Comparison of ENCODE assay signal across 1 cellular context in the genomic region with DNA sequence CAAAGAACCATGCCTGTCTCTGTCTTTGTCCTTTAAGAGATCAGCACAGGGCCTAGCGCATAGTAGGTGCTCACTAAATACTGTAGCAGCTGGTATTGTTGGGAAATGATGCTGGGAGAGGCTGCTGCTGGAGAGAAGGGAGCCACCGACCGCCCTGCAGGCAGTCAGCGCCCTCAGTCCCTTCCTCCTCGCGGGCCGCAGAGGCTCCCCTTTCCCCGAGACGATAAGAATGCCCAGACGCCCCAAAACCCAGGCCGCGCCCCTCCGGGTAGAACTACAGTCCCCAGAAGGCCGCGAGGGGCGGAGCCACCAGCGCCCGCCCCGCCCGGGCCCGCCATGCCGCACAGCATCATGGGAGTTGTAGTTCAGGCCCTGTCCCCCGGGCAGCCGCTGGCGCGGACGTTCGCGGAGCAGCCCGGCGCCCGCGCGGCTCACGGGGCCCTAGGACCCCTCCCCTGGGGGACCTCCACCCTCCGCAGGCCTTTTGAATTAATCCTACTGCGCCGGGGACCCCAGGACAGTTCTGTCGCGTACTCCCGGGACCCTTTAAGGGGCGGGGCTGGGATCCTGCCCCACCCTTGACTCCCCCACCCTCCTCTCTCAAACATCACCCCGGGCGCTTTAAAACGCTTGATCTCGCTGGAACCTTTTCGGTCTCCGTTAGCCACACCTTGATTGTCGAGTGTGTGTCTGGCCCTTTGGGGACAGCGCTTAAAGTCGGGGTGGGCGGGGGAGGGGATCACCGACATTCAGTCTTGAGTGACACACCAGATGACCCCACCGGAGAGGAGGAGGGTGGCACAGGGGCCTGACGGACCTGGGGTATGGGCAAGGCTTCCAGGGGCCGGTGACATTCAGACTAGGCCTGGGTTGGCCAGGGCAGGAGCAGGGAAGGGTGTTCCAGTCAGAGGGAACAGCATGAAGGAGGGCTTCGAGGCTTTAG.
TF ChIP-seq lines count a peak whose summit lies in the region.

No MANE protein-coding gene starts in this region.

TF ChIP-seq in HepG2, 621 proteins besides CTCF, POLR2A, EP300 and RAD21 (continued from another document and continues in another):
- TF ChIP-seq NFIC (IDR thresholded peaks at IDR 0.05; ENCODE audit: low read length) (no peak), FOXK1 (CRISPR knock-in tag; IDR thresholded peaks at IDR 0.05; ENCODE audit: borderline replicate concordance, low read depth) (no peak), NFIB (CRISPR knock-in tag; IDR thresholded peaks at IDR 0.05; ENCODE audit: borderline replicate concordance) (no peak), ZNF720 (CRISPR knock-in tag; IDR thresholded peaks at IDR 0.05) (no peak), CC2D1A (CRISPR knock-in tag; IDR thresholded peaks at IDR 0.05) (no peak), IRF2 (CRISPR knock-in tag; IDR thresholded peaks at IDR 0.05) (peak; percentile 65), ZNF747 (CRISPR knock-in tag; IDR thresholded peaks at IDR 0.05; ENCODE audit: borderline replicate concordance) (no peak), HNRNPLL (IDR thresholded peaks at IDR 0.05; ENCODE audit: low read depth, low read length, poor library complexity, severe bottlenecking) (no peak), FOXP1 (IDR thresholded peaks at IDR 0.05) (no peak), FOXP1 (CRISPR knock-in tag; IDR thresholded peaks at IDR 0.05) (no peak), HNRNPH1 (optimal IDR thresholded peaks at IDR 0.05; ENCODE audit: low read depth, low read length) (no peak), MZF1 (CRISPR knock-in tag; IDR thresholded peaks at IDR 0.05; ENCODE audit: borderline replicate concordance) (no peak), POLR2AphosphoS2 (IDR thresholded peaks at IDR 0.05; ENCODE audit: low read depth, low read length) (no peak), FLYWCH1 (CRISPR knock-in tag; IDR thresholded peaks at IDR 0.05) (no peak), DNMT1 (CRISPR knock-in tag; IDR thresholded peaks at IDR 0.05) (no peak), KAT8 (CRISPR knock-in tag; IDR thresholded peaks at IDR 0.05) (no peak), ZNF775 (CRISPR knock-in tag; IDR thresholded peaks at IDR 0.05; ENCODE audit: borderline replicate concordance) (no peak), NFKB2 (CRISPR knock-in tag; IDR thresholded peaks at IDR 0.05; ENCODE audit: borderline replicate concordance) (0 out of 2 replicates have a peak, but pooled peaks have one; percentile 29), TGIF2 (CRISPR knock-in tag; IDR thresholded peaks at IDR 0.05) (no peak), MIER2 (CRISPR knock-in tag; IDR thresholded peaks at IDR 0.05) (no peak), ZNF496 (CRISPR knock-in tag; IDR thresholded peaks at IDR 0.05; ENCODE audit: insufficient replicate concordance) (no peak), ZNF329 (CRISPR knock-in tag; IDR thresholded peaks at IDR 0.05; ENCODE audit: low read depth) (no peak), PHF20 (CRISPR knock-in tag; IDR thresholded peaks at IDR 0.05) (no peak), ZNF331 (CRISPR knock-in tag; IDR thresholded peaks at IDR 0.05) (peak; percentile 9; the same call in 1 of the 2 replicates), RAD51 (IDR thresholded peaks at IDR 0.05; ENCODE audit: borderline replicate concordance) (no peak), KDM3A (CRISPR knock-in tag; IDR thresholded peaks at IDR 0.05; ENCODE audit: low read depth) (0 out of 2 replicates have a peak, but pooled peaks have one; percentile 32), ZNF768 (CRISPR knock-in tag; IDR thresholded peaks at IDR 0.05) (no peak), ZNF451 (CRISPR knock-in tag; IDR thresholded peaks at IDR 0.05) (no peak)
- TF ChIP-seq, protein P1, sequence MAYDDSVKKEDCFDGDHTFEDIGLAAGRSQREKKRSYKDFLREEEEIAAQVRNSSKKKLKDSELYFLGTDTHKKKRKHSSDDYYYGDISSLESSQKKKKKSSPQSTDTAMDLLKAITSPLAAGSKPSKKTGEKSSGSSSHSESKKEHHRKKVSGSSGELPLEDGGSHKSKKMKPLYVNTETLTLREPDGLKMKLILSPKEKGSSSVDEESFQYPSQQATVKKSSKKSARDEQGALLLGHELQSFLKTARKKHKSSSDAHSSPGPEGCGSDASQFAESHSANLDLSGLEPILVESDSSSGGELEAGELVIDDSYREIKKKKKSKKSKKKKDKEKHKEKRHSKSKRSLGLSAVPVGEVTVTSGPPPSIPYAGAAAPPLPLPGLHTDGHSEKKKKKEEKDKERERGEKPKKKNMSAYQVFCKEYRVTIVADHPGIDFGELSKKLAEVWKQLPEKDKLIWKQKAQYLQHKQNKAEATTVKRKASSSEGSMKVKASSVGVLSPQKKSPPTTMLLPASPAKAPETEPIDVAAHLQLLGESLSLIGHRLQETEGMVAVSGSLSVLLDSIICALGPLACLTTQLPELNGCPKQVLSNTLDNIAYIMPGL (CRISPR knock-in tag; IDR thresholded peaks at IDR 0.05; ENCODE audit: borderline replicate concordance in 1 of 2, low read depth in 1 of 2), result no peak
- TF ChIP-seq, protein P2, sequence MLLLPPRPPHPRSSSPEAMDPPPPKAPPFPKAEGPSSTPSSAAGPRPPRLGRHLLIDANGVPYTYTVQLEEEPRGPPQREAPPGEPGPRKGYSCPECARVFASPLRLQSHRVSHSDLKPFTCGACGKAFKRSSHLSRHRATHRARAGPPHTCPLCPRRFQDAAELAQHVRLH (CRISPR knock-in tag; IDR thresholded peaks at IDR 0.05; ENCODE audit: borderline replicate concordance, low read depth), result peak; percentile 24; the same call in 1 of the 2 replicates
- TF ChIP-seq, protein P3, sequence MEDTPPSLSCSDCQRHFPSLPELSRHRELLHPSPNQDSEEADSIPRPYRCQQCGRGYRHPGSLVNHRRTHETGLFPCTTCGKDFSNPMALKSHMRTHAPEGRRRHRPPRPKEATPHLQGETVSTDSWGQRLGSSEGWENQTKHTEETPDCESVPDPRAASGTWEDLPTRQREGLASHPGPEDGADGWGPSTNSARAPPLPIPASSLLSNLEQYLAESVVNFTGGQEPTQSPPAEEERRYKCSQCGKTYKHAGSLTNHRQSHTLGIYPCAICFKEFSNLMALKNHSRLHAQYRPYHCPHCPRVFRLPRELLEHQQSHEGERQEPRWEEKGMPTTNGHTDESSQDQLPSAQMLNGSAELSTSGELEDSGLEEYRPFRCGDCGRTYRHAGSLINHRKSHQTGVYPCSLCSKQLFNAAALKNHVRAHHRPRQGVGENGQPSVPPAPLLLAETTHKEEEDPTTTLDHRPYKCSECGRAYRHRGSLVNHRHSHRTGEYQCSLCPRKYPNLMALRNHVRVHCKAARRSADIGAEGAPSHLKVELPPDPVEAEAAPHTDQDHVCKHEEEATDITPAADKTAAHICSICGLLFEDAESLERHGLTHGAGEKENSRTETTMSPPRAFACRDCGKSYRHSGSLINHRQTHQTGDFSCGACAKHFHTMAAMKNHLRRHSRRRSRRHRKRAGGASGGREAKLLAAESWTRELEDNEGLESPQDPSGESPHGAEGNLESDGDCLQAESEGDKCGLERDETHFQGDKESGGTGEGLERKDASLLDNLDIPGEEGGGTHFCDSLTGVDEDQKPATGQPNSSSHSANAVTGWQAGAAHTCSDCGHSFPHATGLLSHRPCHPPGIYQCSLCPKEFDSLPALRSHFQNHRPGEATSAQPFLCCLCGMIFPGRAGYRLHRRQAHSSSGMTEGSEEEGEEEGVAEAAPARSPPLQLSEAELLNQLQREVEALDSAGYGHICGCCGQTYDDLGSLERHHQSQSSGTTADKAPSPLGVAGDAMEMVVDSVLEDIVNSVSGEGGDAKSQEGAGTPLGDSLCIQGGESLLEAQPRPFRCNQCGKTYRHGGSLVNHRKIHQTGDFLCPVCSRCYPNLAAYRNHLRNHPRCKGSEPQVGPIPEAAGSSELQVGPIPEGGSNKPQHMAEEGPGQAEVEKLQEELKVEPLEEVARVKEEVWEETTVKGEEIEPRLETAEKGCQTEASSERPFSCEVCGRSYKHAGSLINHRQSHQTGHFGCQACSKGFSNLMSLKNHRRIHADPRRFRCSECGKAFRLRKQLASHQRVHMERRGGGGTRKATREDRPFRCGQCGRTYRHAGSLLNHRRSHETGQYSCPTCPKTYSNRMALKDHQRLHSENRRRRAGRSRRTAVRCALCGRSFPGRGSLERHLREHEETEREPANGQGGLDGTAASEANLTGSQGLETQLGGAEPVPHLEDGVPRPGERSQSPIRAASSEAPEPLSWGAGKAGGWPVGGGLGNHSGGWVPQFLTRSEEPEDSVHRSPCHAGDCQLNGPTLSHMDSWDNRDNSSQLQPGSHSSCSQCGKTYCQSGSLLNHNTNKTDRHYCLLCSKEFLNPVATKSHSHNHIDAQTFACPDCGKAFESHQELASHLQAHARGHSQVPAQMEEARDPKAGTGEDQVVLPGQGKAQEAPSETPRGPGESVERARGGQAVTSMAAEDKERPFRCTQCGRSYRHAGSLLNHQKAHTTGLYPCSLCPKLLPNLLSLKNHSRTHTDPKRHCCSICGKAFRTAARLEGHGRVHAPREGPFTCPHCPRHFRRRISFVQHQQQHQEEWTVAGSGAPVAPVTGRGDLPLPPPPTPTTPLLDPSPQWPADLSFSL (CRISPR knock-in tag; IDR thresholded peaks at IDR 0.05), result no peak
- TF ChIP-seq, protein P4, sequence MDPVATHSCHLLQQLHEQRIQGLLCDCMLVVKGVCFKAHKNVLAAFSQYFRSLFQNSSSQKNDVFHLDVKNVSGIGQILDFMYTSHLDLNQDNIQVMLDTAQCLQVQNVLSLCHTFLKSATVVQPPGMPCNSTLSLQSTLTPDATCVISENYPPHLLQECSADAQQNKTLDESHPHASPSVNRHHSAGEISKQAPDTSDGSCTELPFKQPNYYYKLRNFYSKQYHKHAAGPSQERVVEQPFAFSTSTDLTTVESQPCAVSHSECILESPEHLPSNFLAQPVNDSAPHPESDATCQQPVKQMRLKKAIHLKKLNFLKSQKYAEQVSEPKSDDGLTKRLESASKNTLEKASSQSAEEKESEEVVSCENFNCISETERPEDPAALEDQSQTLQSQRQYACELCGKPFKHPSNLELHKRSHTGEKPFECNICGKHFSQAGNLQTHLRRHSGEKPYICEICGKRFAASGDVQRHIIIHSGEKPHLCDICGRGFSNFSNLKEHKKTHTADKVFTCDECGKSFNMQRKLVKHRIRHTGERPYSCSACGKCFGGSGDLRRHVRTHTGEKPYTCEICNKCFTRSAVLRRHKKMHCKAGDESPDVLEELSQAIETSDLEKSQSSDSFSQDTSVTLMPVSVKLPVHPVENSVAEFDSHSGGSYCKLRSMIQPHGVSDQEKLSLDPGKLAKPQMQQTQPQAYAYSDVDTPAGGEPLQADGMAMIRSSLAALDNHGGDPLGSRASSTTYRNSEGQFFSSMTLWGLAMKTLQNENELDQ (CRISPR knock-in tag; IDR thresholded peaks at IDR 0.05; ENCODE audit: borderline replicate concordance), result no peak
- TF ChIP-seq, protein P5, sequence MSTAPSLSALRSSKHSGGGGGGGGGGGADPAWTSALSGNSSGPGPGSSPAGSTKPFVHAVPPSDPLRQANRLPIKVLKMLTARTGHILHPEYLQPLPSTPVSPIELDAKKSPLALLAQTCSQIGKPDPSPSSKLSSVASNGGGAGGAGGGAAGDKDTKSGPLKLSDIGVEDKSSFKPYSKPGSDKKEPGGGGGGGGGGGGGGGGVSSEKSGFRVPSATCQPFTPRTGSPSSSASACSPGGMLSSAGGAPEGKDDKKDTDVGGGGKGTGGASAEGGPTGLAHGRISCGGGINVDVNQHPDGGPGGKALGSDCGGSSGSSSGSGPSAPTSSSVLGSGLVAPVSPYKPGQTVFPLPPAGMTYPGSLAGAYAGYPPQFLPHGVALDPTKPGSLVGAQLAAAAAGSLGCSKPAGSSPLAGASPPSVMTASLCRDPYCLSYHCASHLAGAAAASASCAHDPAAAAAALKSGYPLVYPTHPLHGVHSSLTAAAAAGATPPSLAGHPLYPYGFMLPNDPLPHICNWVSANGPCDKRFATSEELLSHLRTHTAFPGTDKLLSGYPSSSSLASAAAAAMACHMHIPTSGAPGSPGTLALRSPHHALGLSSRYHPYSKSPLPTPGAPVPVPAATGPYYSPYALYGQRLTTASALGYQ (CRISPR knock-in tag; IDR thresholded peaks at IDR 0.05), result no peak
- TF ChIP-seq, protein P6, sequence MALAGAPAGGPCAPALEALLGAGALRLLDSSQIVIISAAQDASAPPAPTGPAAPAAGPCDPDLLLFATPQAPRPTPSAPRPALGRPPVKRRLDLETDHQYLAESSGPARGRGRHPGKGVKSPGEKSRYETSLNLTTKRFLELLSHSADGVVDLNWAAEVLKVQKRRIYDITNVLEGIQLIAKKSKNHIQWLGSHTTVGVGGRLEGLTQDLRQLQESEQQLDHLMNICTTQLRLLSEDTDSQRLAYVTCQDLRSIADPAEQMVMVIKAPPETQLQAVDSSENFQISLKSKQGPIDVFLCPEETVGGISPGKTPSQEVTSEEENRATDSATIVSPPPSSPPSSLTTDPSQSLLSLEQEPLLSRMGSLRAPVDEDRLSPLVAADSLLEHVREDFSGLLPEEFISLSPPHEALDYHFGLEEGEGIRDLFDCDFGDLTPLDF (CRISPR knock-in tag; IDR thresholded peaks at IDR 0.05), result peak; percentile 70
- TF ChIP-seq, protein P7, sequence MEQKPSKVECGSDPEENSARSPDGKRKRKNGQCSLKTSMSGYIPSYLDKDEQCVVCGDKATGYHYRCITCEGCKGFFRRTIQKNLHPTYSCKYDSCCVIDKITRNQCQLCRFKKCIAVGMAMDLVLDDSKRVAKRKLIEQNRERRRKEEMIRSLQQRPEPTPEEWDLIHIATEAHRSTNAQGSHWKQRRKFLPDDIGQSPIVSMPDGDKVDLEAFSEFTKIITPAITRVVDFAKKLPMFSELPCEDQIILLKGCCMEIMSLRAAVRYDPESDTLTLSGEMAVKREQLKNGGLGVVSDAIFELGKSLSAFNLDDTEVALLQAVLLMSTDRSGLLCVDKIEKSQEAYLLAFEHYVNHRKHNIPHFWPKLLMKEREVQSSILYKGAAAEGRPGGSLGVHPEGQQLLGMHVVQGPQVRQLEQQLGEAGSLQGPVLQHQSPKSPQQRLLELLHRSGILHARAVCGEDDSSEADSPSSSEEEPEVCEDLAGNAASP (CRISPR knock-in tag; IDR thresholded peaks at IDR 0.05; ENCODE audit: borderline replicate concordance), result peak; percentile 24; the same call in 1 of the 2 replicates
- TF ChIP-seq, protein P8, sequence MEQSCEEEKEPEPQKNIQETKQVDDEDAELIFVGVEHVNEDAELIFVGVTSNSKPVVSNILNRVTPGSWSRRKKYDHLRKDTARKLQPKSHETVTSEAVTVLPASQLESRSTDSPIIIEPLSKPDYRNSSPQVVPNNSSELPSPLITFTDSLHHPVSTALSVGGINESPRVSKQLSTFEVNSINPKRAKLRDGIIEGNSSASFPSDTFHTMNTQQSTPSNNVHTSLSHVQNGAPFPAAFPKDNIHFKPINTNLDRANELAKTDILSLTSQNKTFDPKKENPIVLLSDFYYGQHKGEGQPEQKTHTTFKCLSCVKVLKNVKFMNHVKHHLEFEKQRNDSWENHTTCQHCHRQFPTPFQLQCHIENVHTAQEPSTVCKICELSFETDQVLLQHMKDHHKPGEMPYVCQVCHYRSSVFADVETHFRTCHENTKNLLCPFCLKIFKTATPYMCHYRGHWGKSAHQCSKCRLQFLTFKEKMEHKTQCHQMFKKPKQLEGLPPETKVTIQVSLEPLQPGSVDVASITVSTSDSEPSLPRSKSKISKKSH (CRISPR knock-in tag; IDR thresholded peaks at IDR 0.05; ENCODE audit: borderline replicate concordance), result no peak
- TF ChIP-seq, protein P9, sequence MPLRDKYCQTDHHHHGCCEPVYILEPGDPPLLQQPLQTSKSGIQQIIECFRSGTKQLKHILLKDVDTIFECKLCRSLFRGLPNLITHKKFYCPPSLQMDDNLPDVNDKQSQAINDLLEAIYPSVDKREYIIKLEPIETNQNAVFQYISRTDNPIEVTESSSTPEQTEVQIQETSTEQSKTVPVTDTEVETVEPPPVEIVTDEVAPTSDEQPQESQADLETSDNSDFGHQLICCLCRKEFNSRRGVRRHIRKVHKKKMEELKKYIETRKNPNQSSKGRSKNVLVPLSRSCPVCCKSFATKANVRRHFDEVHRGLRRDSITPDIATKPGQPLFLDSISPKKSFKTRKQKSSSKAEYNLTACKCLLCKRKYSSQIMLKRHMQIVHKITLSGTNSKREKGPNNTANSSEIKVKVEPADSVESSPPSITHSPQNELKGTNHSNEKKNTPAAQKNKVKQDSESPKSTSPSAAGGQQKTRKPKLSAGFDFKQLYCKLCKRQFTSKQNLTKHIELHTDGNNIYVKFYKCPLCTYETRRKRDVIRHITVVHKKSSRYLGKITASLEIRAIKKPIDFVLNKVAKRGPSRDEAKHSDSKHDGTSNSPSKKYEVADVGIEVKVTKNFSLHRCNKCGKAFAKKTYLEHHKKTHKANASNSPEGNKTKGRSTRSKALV (CRISPR knock-in tag; IDR thresholded peaks at IDR 0.05), result no peak
